In the genomic region with DNA sequence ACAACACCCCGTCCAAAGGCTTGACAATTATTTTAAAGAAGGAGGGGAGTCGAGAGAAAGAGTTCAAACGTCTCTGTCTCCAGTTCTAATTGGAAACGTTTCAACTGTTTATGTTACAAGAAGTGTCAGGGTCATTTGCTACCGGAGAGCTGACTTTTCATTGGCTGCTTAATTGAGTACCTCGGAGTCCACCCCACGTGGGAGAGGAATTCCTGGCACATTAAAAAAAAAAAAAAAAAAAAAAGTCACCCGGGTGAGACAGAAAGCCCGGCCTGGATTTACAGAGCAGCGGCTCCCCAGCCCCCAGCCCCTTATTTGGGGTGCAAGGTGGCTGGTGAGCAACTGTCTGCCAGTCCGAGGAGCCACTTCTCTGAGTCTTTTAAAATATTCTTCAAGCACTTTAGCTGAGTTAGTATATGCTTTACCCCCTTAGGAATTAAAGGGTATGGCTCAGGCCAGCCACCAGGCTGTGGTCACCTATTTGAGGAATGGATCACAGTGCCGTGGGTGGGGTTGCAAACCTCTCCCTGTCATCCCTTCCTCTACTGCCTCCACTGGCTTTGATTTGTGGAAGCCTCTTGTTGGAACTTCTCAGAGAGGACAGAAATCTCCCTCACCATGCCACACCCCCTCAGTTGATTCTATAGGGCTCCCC, we compare ENCODE assay signal across 8 cellular contexts. TPM values are rescaled to one million over a fixed set of nuclear protein-coding genes. Genes with fewer than 3 reads are reported as not detected.
DNase-seq lines count a peak whose midpoint lies in the region; ATAC-seq and TF ChIP-seq lines count a peak whose summit lies in the region.

No MANE protein-coding gene starts in this region.

- H2BK120ac ChIP-seq in mesendoderm (ENCODE audit: low read depth, low read length), result no peak overlapping the region

- no peak for TF ChIP-seq CTCF in C4-2B (conservative IDR thresholded peaks at IDR 0.05)
- no peak for TF ChIP-seq CTCF in lower leg skin (IDR thresholded peaks at IDR 0.05)

- in situ Hi-C loops in KBM-7 (cut with MboI; ENCODE audit: low pct_unique_long_range_greater_than_20kb, low sequenced_read_pairs), result no loop called here

- no peak overlapping the region for H3K23ac ChIP-seq in mesendoderm (ENCODE audit: low read length)

- H3K36me3 ChIP-seq in NT2/D1 (ENCODE audit: insufficient read depth, insufficient read length, low read length) (no peaks in the 10 kb centered on the region), mesendoderm (ENCODE audit: control insufficient read depth, insufficient read depth, low read length) (no peaks in the 10 kb centered on the region)

- H2AK5ac ChIP-seq in mesendoderm (ENCODE audit: low read length), result no peak overlapping the region

- H3K4me3 ChIP-seq in NT2/D1 (ENCODE audit: insufficient read length, low read depth), result no peak overlapping the region
- no peak overlapping the region for H3K4me3 ChIP-seq in mesendoderm (ENCODE audit: low read length)
- H3K4me3 ChIP-seq in lower leg skin (ENCODE audit: low read depth, poor library complexity, severe bottlenecking), result no peak overlapping the region

- H2BK5ac ChIP-seq in mesendoderm (ENCODE audit: low read length), result no peak overlapping the region

- no peak overlapping the region for H3K56ac ChIP-seq in mesendoderm (ENCODE audit: low read length)

- ATAC-seq in HG03469 (IDR thresholded peaks at IDR 0.05; ENCODE audit: unreplicated experiment), result no peak

- no peak overlapping the region for H4K5ac ChIP-seq in mesendoderm (ENCODE audit: low read length)

- H3K27me3 ChIP-seq in NT2/D1 (ENCODE audit: insufficient read depth, insufficient read length) (peaks cover 18% of the 10 kb centered on the region), mesendoderm (ENCODE audit: insufficient read depth, low read length, poor library complexity) (no peaks in the 10 kb centered on the region)

- H2BK15ac ChIP-seq in mesendoderm (replicated peaks; ENCODE audit: low read depth), result no peak overlapping the region

- no CpG with 5 or more reads among the region's 12 CpGs for WGBS in mesendoderm (ENCODE audit: extremely low coverage, insufficient coverage, low lambda C conversion rate)
- 9 to 10% methylated on average over 12 of the region's 12 CpGs for WGBS in lower leg skin, 2 donors

- H3K9ac ChIP-seq in NT2/D1 (ENCODE audit: insufficient read length, low read depth) (no peak overlapping the region), mesendoderm (ENCODE audit: low read length) (no peak overlapping the region)

- H3K18ac ChIP-seq in mesendoderm (ENCODE audit: low read length), result no peak overlapping the region

- DNase-seq in KBM-7, result peak; percentile 98
- DNase-seq in NT2/D1 (ENCODE audit: low read depth, low spot score), result peak; percentile 89
- DNase-seq in dermis microvascular lymphatic vessel endothelial cell (ENCODE audit: low read depth in 2 of 2), result peak; percentile 86 to 97
- DNase-seq in mesendoderm, result peak; percentile 98
- DNase-seq in lower leg skin (ENCODE audit: low spot score in 2 of 2), result no peak
- DNase-seq in activated CD4-positive, alpha-beta T cell treated with anti-CD3 and anti-CD28 coated beads for 4 hours, result no peak

- H3K79me2 ChIP-seq in mesendoderm (ENCODE audit: control insufficient read depth, insufficient read depth, low read length), result peaks cover 9% of the 10 kb centered on the region

- H3K4ac ChIP-seq in mesendoderm (ENCODE audit: low read depth, low read length), result no peak overlapping the region

- TF ChIP-seq POLR2A in lower leg skin (IDR thresholded peaks at IDR 0.05), result no peak

- H3K9me3 ChIP-seq in NT2/D1 (ENCODE audit: insufficient read depth, low read length), result no peaks in the 10 kb centered on the region

- no peak overlapping the region for H3K4me2 ChIP-seq in mesendoderm (ENCODE audit: low read length)

- intact Hi-C loops in lower leg skin (cut with DNase I; ENCODE audit: low total_unique reads), result no loop called here

- H3K79me1 ChIP-seq in mesendoderm (ENCODE audit: low read length), result no peaks in the 10 kb centered on the region

- H4K8ac ChIP-seq in mesendoderm (ENCODE audit: low read depth, low read length), result no peak overlapping the region

- peaks cover 8% of the 10 kb centered on the region for H3K4me1 ChIP-seq in NT2/D1 (ENCODE audit: insufficient read depth, insufficient read length)
- peaks cover 7% of the 10 kb centered on the region for H3K4me1 ChIP-seq in mesendoderm (ENCODE audit: control insufficient read depth, low read depth, low read length)

- peak overlapping the region; percentile 95 for H3K27ac ChIP-seq in C4-2B
- H3K27ac ChIP-seq in mesendoderm (ENCODE audit: low read depth, low read length), result no peak overlapping the region

RNA-seq across cellular contexts. Expression of a gene that starts 3.9 kb away (rescaled TPM):
- total RNA-seq in dermis microvascular lymphatic vessel endothelial cell, result 11.4 and 23.4 TPM in 2 replicates
- polyA plus RNA-seq in mesendoderm (2013, experiment 1 of 2), result 56.3 TPM
- polyA plus RNA-seq in mesendoderm (2013, experiment 2 of 2), result 55.9 TPM
- total RNA-seq in lower leg skin, result 100 to 1,000 TPM in 3 of 4 donors, 10 to 100 TPM in 1; 95.7 to 136 (median 124) TPM

Comparison
In these comparisons a context has a peak if more than half of its experiments do, and no peak if none do; other contexts are left out.
1. DNase-seq: peak in KBM-7 (single experiment), NT2/D1 (single experiment), dermis microvascular lymphatic vessel endothelial cell (2 of 2) and mesendoderm (single experiment); none in lower leg skin (0 of 2) and activated CD4-positive, alpha-beta T cell treated with anti-CD3 and anti-CD28 coated beads for 4 hours (0 of 2).